25 cellular contexts compared by ENCODE assay signal in genomic region chr6:50976907-50977306, GRCh38.
"Had no signal": no experiment of that assay in that cellular context is flagged by ENCODE, and none has a peak within 500 bp of the region (broad histone marks: within the 10 kb centered on the region; RNA-seq: fewer than 3 reads in every experiment).

No MANE protein-coding gene starts in this region.

- H3K79me2 ChIP-seq: hepatocyte had no signal

- DNase-seq: colonic mucosa; cortex of kidney; effector CD8-positive, alpha-beta T cell; effector memory CD8-positive, alpha-beta T cell; endodermal cell; erythroblast; esophagus squamous epithelium; foreskin fibroblast; foreskin melanocyte; heart left ventricle; hypothalamus; immature natural killer cell; islet precursor cell; left cardiac atrium; left lung; left ventricle myocardium superior; lower lobe of right lung; mesenchymal stem cell; mucosa of descending colon; naive B cell had no signal

- H3K27ac ChIP-seq: colonic mucosa, epithelial cell of prostate, esophagus squamous epithelium, gastroesophageal sphincter, heart left ventricle, hepatocyte, left lung, lower lobe of right lung had no signal

- H3K9me3 ChIP-seq: colonic mucosa, esophagus squamous epithelium, gastroesophageal sphincter, heart left ventricle, left lung, lower lobe of right lung, mucosa of descending colon had no signal

- ATAC-seq: effector memory CD8-positive, alpha-beta T cell; esophagus mucosa; gastroesophageal sphincter; heart left ventricle; left cardiac atrium; left lung; left ventricle myocardium superior; lower lobe of right lung; mucosa of descending colon had no signal

- H2AFZ ChIP-seq: hepatocyte had no signal

- H3K4me3 ChIP-seq: colonic mucosa, esophagus squamous epithelium, gastroesophageal sphincter, heart left ventricle, hepatocyte, left lung, lower lobe of right lung, mucosa of descending colon had no signal

- H3K4me2 ChIP-seq: hepatocyte had no signal

- H3K4me1 ChIP-seq: colonic mucosa, gastroesophageal sphincter, heart left ventricle, left lung, lower lobe of right lung had no signal

- H3K36me3 ChIP-seq: colonic mucosa, esophagus squamous epithelium, gastroesophageal sphincter, heart left ventricle, left lung, lower lobe of right lung had no signal

- H3K27me3 ChIP-seq: colonic mucosa, esophagus squamous epithelium, heart left ventricle, left lung had no signal

- FAIRE-seq: endometrium had no signal
